4 cellular contexts compared by ENCODE assay signal in the genomic region with DNA sequence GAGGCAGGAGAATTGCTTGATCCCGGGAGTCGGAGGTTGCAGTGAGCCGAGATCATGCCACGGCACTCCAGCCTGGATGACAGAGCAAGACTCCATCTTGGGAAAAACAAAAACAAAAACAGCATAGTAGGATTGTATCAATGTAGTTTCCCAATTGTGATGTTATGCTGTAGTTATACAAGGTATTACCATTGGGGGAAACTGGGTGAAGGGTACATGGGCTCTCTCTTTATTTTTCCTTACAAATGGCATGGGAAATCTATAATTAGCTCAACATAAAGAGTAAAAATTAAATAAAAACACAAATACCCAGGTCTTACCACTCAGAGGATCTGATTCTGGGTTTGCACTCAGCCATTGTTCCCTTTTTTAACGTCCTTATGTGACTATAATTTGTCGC.
"Had no signal": no experiment of that assay in that cellular context is flagged by ENCODE, and none has a peak within 500 bp of the region (broad histone marks: within the 10 kb centered on the region; RNA-seq: fewer than 3 reads in every experiment).

No MANE protein-coding gene starts in this region.

- ATAC-seq: HepG2, K562 had no signal

- H3K4me3 ChIP-seq: K562 had no signal

- H3K27ac ChIP-seq: HL-60, KMS-11 had no signal
